11 cellular contexts compared by ENCODE assay signal in genomic region chr14:69318901-69319475, GRCh38. TPM values are rescaled to one million over a fixed set of nuclear protein-coding genes. Genes with fewer than 3 reads are reported as not detected.
"Had no signal": no experiment of that assay in that cellular context is flagged by ENCODE, and none has a peak within 500 bp of the region (broad histone marks: within the 10 kb centered on the region; RNA-seq: fewer than 3 reads in every experiment).

No MANE protein-coding gene starts in this region.

- DNase-seq: activated CD4-positive, alpha-beta T cell treated with anti-CD3 and anti-CD28 coated beads, Interleukin-2, amount 10 ng/mL, durations not matched to agents 7 days and 5 days; activated gamma-delta T cell; cerebellar nuclear complex; foreskin melanocyte; left cardiac atrium; lower lobe of right lung; stimulated activated CD4-positive, alpha-beta T cell treated with anti-CD3 and anti-CD28 coated beads, Interleukin-12 subunit alpha, Interleukin-12 subunit beta, amount 100 ng/mL, for 4 hours had no signal

- H3K36me3 ChIP-seq: lower lobe of right lung, ovary had no signal

- H3K27me3 ChIP-seq: ovary, tibial artery had no signal

- H3K9me3 ChIP-seq: lower lobe of right lung, ovary, tibial artery had no signal

- H3K27ac ChIP-seq: epithelial cell of prostate, lower lobe of right lung, ovary, tibial artery had no signal

- ATAC-seq: left cardiac atrium; stimulated activated effector memory CD8-positive, alpha-beta T cell treated with anti-CD3 and anti-CD28 coated beads, Interleukin-12 subunit alpha, Interleukin-12 subunit beta, amount 100 ng/mL, for 72 hours had no signal

- H3K4me3 ChIP-seq: lower lobe of right lung, ovary, tibial artery had no signal

RNA-seq across cellular contexts. Expression of gene GALNT16, which starts 59.0 kb away (rescaled TPM):
- total RNA-seq: activated CD4-positive, alpha-beta T cell treated with anti-CD3 and anti-CD28 coated beads, Interleukin-2, amount 10 ng/mL, durations not matched to agents 7 days and 5 days had no signal
